ENCODE assay signal across 12 cellular contexts in the genomic region with DNA sequence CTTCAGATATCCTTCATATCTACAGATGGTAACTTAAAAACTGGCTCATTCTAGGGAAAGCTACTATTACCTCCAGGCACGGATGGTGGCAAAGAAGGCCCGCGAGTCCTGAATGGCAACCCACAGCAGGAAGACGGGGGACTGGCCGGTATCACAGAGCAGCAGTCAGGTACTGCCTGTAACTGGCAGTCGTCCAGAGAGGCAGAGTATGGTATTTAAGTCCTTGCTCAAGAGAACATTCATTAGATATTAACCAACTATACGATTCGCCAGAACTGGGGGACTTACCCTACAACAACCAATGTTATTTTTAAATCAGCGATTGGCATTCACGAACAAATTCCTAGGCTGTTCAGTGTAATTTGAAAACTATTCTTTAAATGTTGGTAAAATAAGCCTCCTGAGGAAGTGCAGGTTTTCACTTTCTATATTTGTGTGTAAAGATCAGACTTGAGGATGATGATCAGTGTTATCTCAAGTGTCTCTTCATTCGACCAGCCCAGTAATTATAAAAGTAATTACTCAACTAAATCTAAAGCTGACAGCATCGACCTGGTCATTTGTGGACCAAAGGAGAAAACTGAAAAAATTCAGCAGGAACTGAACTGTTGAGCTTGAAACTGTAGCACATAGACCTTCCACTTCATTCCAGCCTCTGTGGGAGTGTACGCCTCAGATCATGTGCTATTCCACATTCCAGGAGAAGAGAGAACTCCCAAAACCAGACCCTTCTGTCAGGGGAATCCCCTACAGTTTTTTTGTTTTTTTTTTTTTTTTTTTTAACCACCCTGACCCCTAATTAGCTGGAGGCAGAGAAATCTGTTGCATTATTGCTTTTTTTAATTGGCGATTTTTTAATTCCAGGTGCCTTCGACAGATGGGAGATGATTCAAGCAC.
DNase-seq lines count a peak whose midpoint lies in the region; ATAC-seq, FAIRE-seq and TF ChIP-seq lines count a peak whose summit lies in the region.
"Had no signal": no experiment of that assay in that cellular context is flagged by ENCODE, and none has a peak within 500 bp of the region (broad histone marks: within the 10 kb centered on the region; RNA-seq: fewer than 3 reads in every experiment).

No MANE protein-coding gene starts in this region.

- H3K9me3 Mint-ChIP-seq in mesothelial cell of epicardium, result no peaks in the 10 kb centered on the region
- no peaks in the 10 kb centered on the region for H3K9me3 Mint-ChIP-seq in effector memory CD8-positive, alpha-beta T cell
- H3K9me3 Mint-ChIP-seq: CD4-positive, CD25-positive, alpha-beta regulatory T cell had no signal

- no peak overlapping the region for H3K4me3 Mint-ChIP-seq in mesothelial cell of epicardium
- H3K4me3 Mint-ChIP-seq in effector memory CD8-positive, alpha-beta T cell, result no peak overlapping the region
- H3K4me3 Mint-ChIP-seq: CD4-positive, CD25-positive, alpha-beta regulatory T cell had no signal

- peak; percentile 43 for ATAC-seq in HG02642 (IDR thresholded peaks at IDR 0.05; ENCODE audit: poor library complexity, unreplicated experiment)
- ATAC-seq in effector memory CD8-positive, alpha-beta T cell (replicated peaks), result no peak
- ATAC-seq in HG02840 (IDR thresholded peaks at IDR 0.05; ENCODE audit: low FRiP score, unreplicated experiment), result no peak
- ATAC-seq: sciatic nerve had no signal

- no peak for TF ChIP-seq CTCF in mesothelial cell of epicardium (IDR thresholded peaks at IDR 0.05; ENCODE audit: unreplicated experiment)

- peak overlapping the region; percentile 94 for H3K27ac Mint-ChIP-seq in mesothelial cell of epicardium
- no peak overlapping the region for H3K27ac Mint-ChIP-seq in effector memory CD8-positive, alpha-beta T cell

- peak; percentile 83 for FAIRE-seq in GM12892 (lab: Jason Lieb, UNC)

- peaks cover 41% of the 10 kb centered on the region for H3K4me1 Mint-ChIP-seq in mesothelial cell of epicardium
- no peaks in the 10 kb centered on the region for H3K4me1 Mint-ChIP-seq in effector memory CD8-positive, alpha-beta T cell (ENCODE audit: low read depth in 2 of 2)

- peaks cover 32% of the 10 kb centered on the region for H3K36me3 Mint-ChIP-seq in mesothelial cell of epicardium
- peaks cover 88% of the 10 kb centered on the region for H3K36me3 Mint-ChIP-seq in effector memory CD8-positive, alpha-beta T cell (ENCODE audit: insufficient read depth)

- H3K27me3 Mint-ChIP-seq in mesothelial cell of epicardium (ENCODE audit: low read depth), result no peaks in the 10 kb centered on the region
- no peaks in the 10 kb centered on the region for H3K27me3 Mint-ChIP-seq in effector memory CD8-positive, alpha-beta T cell
- H3K27me3 Mint-ChIP-seq: CD4-positive, CD25-positive, alpha-beta regulatory T cell had no signal

- TF ChIP-seq POLR2A in GM12892 (IDR thresholded peaks at IDR 0.05; ENCODE audit: low read depth, low read length), result no peak

- DNase-seq in GM12892 (ENCODE audit: insufficient read length) (no peak), cerebellar cortex (ENCODE audit: low spot score) (peak; percentile 53), mesothelial cell of epicardium (ENCODE audit: low spot score in 2 of 2, unreplicated experiment in 2 of 2) (no peak), DMS79 (lab: John Stamatoyannopoulos, UW) (no peak)
- no peak for DNase-seq in effector memory CD8-positive, alpha-beta T cell
- DNase-seq in activated effector memory CD4-positive, alpha-beta T cell treated with anti-CD3 and anti-CD28 coated beads, Interleukin-2, amount 50 U/mL, for 16 hours, result no peak
- DNase-seq: CD4-positive, CD25-positive, alpha-beta regulatory T cell; H7; NK-92 treated with Interleukin-12 subunit alpha and Interleukin-12 subunit beta, amount 100 ng/mL, for 24 hours had no signal
